ENCODE assay signal across 1 cellular context in genomic region chr1:29991025-29991424, GRCh38.
TF ChIP-seq lines count a peak whose summit lies in the region.

No MANE protein-coding gene starts in this region.

TF ChIP-seq in SK-N-SH treated with all-trans-retinoic acid at 6 μM for 48 hours, 23 proteins besides CTCF, POLR2A, EP300 and RAD21 (continued from another document):
- TF ChIP-seq TCF4 (CRISPR knock-in tag; IDR thresholded peaks at IDR 0.05; ENCODE audit: borderline replicate concordance) (no peak), ZNF565 (CRISPR knock-in tag; conservative IDR thresholded peaks at IDR 0.05; ENCODE audit: low read depth) (no peak), CREB5 (CRISPR knock-in tag; IDR thresholded peaks at IDR 0.05; ENCODE audit: low read depth) (no peak), CSDC2 (CRISPR knock-in tag; IDR thresholded peaks at IDR 0.05) (no peak), ZNF8 (CRISPR knock-in tag; IDR thresholded peaks at IDR 0.05) (no peak), TOX (CRISPR knock-in tag; IDR thresholded peaks at IDR 0.05; ENCODE audit: borderline replicate concordance) (no peak), CSRNP3 (CRISPR knock-in tag; IDR thresholded peaks at IDR 0.05) (no peak), ZC3H10 (CRISPR knock-in tag; IDR thresholded peaks at IDR 0.05) (no peak), ZNF70 (CRISPR knock-in tag; IDR thresholded peaks at IDR 0.05) (no peak)
